Comparison of ENCODE assay signal across 8 cellular contexts in genomic region chr7:45917658-45918057, GRCh38. TPM values are rescaled to one million over a fixed set of nuclear protein-coding genes. Genes with fewer than 3 reads are reported as not detected.
A peak's percentile ranks its signal among the peaks of the same experiment; 100 is the strongest.
DNase-seq lines count a peak whose midpoint lies in the region; ATAC-seq, FAIRE-seq and TF ChIP-seq lines count a peak whose summit lies in the region.

No MANE protein-coding gene starts in this region.

- H3K9ac ChIP-seq in HCT116 (ENCODE audit: low read length): no peak overlapping the region
- H3K9ac ChIP-seq in kidney (ENCODE audit: low read length in 2 of 2): peak overlapping the region in 1 of 2 donors; percentile 55

- FAIRE-seq in kidney (lab: Jason Lieb, UNC): no peak

- POLR2A ChIA-PET in HCT116 (lab: Charles Lee): no interaction called here

- RAD21 ChIA-PET in HCT116 (lab: Charles Lee; ENCODE audit: low non-redundant PET in 1 of 2, low total read pairs in 2 of 2, uncharacterized antibody in 2 of 2, unreplicated experiment in 2 of 2): no interaction called here

- ATAC-seq in HCT116: peak; percentile 69
- ATAC-seq in HG02763 (IDR thresholded peaks at IDR 0.05; ENCODE audit: unreplicated experiment): no peak

- H3K9me2 ChIP-seq in HCT116 (ENCODE audit: insufficient read depth): no peaks in the 10 kb centered on the region

- H3K79me2 ChIP-seq in HCT116 (ENCODE audit: insufficient read depth, low read length): no peaks in the 10 kb centered on the region

- peak; percentile 84 for TF ChIP-seq RAD21 in HCT116 (IDR thresholded peaks at IDR 0.05; ENCODE audit: low read depth)

- H3K4me1 ChIP-seq in HCT116 (ENCODE audit: control insufficient read depth in 1 of 2, insufficient read depth in 2 of 2, low read length in 2 of 2) (peaks cover 3 to 24% of the 10 kb centered on the region in 2 experiments; a peak in 2 of 4 replicates), kidney (ENCODE audit: control insufficient read depth in 1 of 2, insufficient read depth in 1 of 2, low read depth in 1 of 2, low read length in 2 of 2) (peaks cover 7 to 19% of the 10 kb centered on the region in 2 donors)

- peak; percentile 74 for DNase-seq in GM12865 (ENCODE audit: low read depth)
- no peak for DNase-seq in HCT116 (ENCODE audit: low read depth, low spot score)
- DNase-seq in NCI-H1105 treated with DMSO at 0.1 percent for 48 hours (lab: John Stamatoyannopoulos, UW): peak; percentile 71
- peak; percentile 76 to 77 for DNase-seq in cardiac fibroblast (ENCODE audit: low read depth in 2 of 2)
- DNase-seq in kidney: peak; percentile 93
- DNase-seq in stimulated activated CD4-positive, alpha-beta T cell treated with anti-CD3 and anti-CD28 coated beads, Interleukin-1b, Interleukin-23, amount 100 ng/mL, for 4 hours (ENCODE audit: low read depth in 2 of 2): peak; percentile 65 to 72

- peak overlapping the region; percentile 14 for H2AFZ ChIP-seq in HCT116 (ENCODE audit: low read depth, low read length, poor library complexity, severe bottlenecking)

- H4K20me1 ChIP-seq in HCT116 (ENCODE audit: insufficient read depth): no peaks in the 10 kb centered on the region

- peak overlapping the region; percentile 46 for H3K4me2 ChIP-seq in HCT116 (ENCODE audit: low read length)

- no TSS peak for BruUV-seq in HCT116 (replicated peaks; lab: Mats Ljungman, UMichigan)

- H3K9me3 ChIP-seq in HCT116 (ENCODE audit: control insufficient read depth in 1 of 2, insufficient read depth in 1 of 2, low read depth in 1 of 2, low read length in 2 of 2) (no peaks in the 10 kb centered on the region), kidney (ENCODE audit: control insufficient read depth in 1 of 2, low read length in 2 of 2) (no peaks in the 10 kb centered on the region)

- H3K27me3 ChIP-seq in HCT116 (ENCODE audit: insufficient read depth, low read length): peaks cover 8% of the 10 kb centered on the region; the same call in 1 of the 2 replicates

- intact Hi-C loops in HCT116 (cut with micrococcal nuclease): loop anchor here (1.0 kb wide), 2 partner anchors 435 to 1263 kb away; no protein-coding TSS in a partner anchor
- intact Hi-C loops in kidney (cut with DNase I): loop anchor here (10.0 kb wide), 1 partner anchor 1257 kb away; no protein-coding TSS in a partner anchor

- TF ChIP-seq POLR2A in HCT116 (IDR thresholded peaks at IDR 0.05; ENCODE audit: borderline replicate concordance, extremely low read depth, insufficient read depth, insufficient read length): no peak

- no peaks in the 10 kb centered on the region for H3K36me3 ChIP-seq in HCT116 (ENCODE audit: control insufficient read depth in 1 of 2, insufficient read depth in 2 of 2, low read length in 2 of 2)
- H3K36me3 ChIP-seq in kidney (ENCODE audit: control insufficient read depth in 1 of 2, insufficient read depth in 2 of 2, low read length in 2 of 2): peaks cover 11 to 13% of the 10 kb centered on the region in 2 donors

- CTCF ChIA-PET in HCT116 (lab: Charles Lee): interaction anchor here (0.6 to 1.4 kb wide), 10 partner anchors 15 to 1336 kb away, joined by 3 to 12 read pairs (median 3); no protein-coding TSS in a partner anchor

- H3K27ac ChIP-seq in HCT116 (ENCODE audit: low read depth, low read length): no peak overlapping the region
- peak overlapping the region; percentile 84; the same call in 1 of the 2 replicates for H3K27ac ChIP-seq in VCaP
- H3K27ac ChIP-seq in kidney (ENCODE audit: low read depth in 2 of 2, low read length in 2 of 2): no peak overlapping the region

- no peak overlapping the region for H3K4me3 ChIP-seq in GM12865 (ENCODE audit: low read depth, low read length)
- no peak overlapping the region for H3K4me3 ChIP-seq in HCT116 (replicated peaks in 1 of 2; ENCODE audit: low read depth in 1 of 2, low read length in 2 of 2)
- no peak overlapping the region for H3K4me3 ChIP-seq in cardiac fibroblast (replicated peaks in 1 of 2; ENCODE audit: low read depth in 2 of 2, low read length in 2 of 2)
- peak overlapping the region in 1 of 2 donors; percentile 64 for H3K4me3 ChIP-seq in kidney (ENCODE audit: low read length in 2 of 2)

- TF ChIP-seq CTCF in GM12865 (IDR thresholded peaks at IDR 0.05; ENCODE audit: insufficient read depth, low read depth, low read length, missing control alignments) (peak; percentile 93), HCT116 (IDR thresholded peaks at IDR 0.05 in 2 of 3, conservative IDR thresholded peaks at IDR 0.05 in 1 of 3; ENCODE audit: borderline replicate concordance in 1 of 3, insufficient read depth in 1 of 3, low read depth in 2 of 3, low read length in 2 of 3) (peak; percentile 70 to 95 (median 91)), VCaP (conservative IDR thresholded peaks at IDR 0.05) (peak; percentile 100), cardiac fibroblast (IDR thresholded peaks at IDR 0.05; ENCODE audit: low read depth, low read length) (peak; percentile 98), kidney (IDR thresholded peaks at IDR 0.05; ENCODE audit: borderline replicate concordance, extremely low read depth, insufficient read depth) (peak; percentile 87)

TF ChIP-seq in HCT116, 20 proteins besides CTCF, POLR2A, EP300 and RAD21:
- TF ChIP-seq EZH2 (IDR thresholded peaks at IDR 0.05): no peak
- no peak for TF ChIP-seq SP1 (IDR thresholded peaks at IDR 0.05; ENCODE audit: low read depth)
- TF ChIP-seq ELF1 (IDR thresholded peaks at IDR 0.05; ENCODE audit: borderline replicate concordance, low read depth): no peak
- no peak for TF ChIP-seq YY1 (IDR thresholded peaks at IDR 0.05; ENCODE audit: extremely low read depth, insufficient replicate concordance, low read depth, low read length)
- TF ChIP-seq CBX3 (IDR thresholded peaks at IDR 0.05; ENCODE audit: low read depth): no peak
- no peak for TF ChIP-seq TCF7L2 (IDR thresholded peaks at IDR 0.05; ENCODE audit: borderline replicate concordance, extremely low read depth, insufficient read depth, insufficient read length)
- TF ChIP-seq ZNF274 (IDR thresholded peaks at IDR 0.05; ENCODE audit: low read depth, low read length): no peak
- no peak for TF ChIP-seq SIN3A (IDR thresholded peaks at IDR 0.05; ENCODE audit: low read depth)
- TF ChIP-seq SRF (IDR thresholded peaks at IDR 0.05; ENCODE audit: low read depth): no peak
- no peak for TF ChIP-seq FOSL1 (IDR thresholded peaks at IDR 0.05; ENCODE audit: low read depth)
- no peak for TF ChIP-seq EGR1 (IDR thresholded peaks at IDR 0.05; ENCODE audit: low read depth)
- TF ChIP-seq EZH2phosphoT487 (IDR thresholded peaks at IDR 0.05; ENCODE audit: borderline replicate concordance): no peak
- TF ChIP-seq ATF3 (IDR thresholded peaks at IDR 0.05): no peak
- no peak for TF ChIP-seq JUND (IDR thresholded peaks at IDR 0.05)
- TF ChIP-seq, protein P1, sequence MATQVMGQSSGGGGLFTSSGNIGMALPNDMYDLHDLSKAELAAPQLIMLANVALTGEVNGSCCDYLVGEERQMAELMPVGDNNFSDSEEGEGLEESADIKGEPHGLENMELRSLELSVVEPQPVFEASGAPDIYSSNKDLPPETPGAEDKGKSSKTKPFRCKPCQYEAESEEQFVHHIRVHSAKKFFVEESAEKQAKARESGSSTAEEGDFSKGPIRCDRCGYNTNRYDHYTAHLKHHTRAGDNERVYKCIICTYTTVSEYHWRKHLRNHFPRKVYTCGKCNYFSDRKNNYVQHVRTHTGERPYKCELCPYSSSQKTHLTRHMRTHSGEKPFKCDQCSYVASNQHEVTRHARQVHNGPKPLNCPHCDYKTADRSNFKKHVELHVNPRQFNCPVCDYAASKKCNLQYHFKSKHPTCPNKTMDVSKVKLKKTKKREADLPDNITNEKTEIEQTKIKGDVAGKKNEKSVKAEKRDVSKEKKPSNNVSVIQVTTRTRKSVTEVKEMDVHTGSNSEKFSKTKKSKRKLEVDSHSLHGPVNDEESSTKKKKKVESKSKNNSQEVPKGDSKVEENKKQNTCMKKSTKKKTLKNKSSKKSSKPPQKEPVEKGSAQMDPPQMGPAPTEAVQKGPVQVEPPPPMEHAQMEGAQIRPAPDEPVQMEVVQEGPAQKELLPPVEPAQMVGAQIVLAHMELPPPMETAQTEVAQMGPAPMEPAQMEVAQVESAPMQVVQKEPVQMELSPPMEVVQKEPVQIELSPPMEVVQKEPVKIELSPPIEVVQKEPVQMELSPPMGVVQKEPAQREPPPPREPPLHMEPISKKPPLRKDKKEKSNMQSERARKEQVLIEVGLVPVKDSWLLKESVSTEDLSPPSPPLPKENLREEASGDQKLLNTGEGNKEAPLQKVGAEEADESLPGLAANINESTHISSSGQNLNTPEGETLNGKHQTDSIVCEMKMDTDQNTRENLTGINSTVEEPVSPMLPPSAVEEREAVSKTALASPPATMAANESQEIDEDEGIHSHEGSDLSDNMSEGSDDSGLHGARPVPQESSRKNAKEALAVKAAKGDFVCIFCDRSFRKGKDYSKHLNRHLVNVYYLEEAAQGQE (IDR thresholded peaks at IDR 0.05; ENCODE audit: low read depth): no peak

RNA-seq across cellular contexts. Expression of gene IGFBP3, which starts 3.4 kb away (rescaled TPM):
- 4.1 TPM for total RNA-seq in HCT116 (2021; ENCODE audit: unreplicated experiment)
- 2.0 and 2.6 TPM in 2 replicates for polyA plus RNA-seq in HCT116 (2012)
- total RNA-seq in kidney: 193 TPM
- 50.5 TPM for polyA plus RNA-seq in kidney (ENCODE audit: insufficient read depth, low read depth, low replicate concordance)

RNA-seq across cellular contexts. Expression of gene IGFBP1, which starts 29.4 kb away (rescaled TPM):
- total RNA-seq in HCT116 (2021; ENCODE audit: unreplicated experiment) (0.20 TPM), kidney (not detected)
- not detected in 2 replicates for polyA plus RNA-seq in HCT116 (2012)
- 0.65 TPM for polyA plus RNA-seq in kidney (ENCODE audit: insufficient read depth, low read depth, low replicate concordance)

RNA-seq across cellular contexts. Expression of gene CCDC201, which starts 44.8 kb away (rescaled TPM):
- total RNA-seq in HCT116 (2021; ENCODE audit: unreplicated experiment): not detected
- 0.01 TPM in 1 of 2 replicates, not detected in the other for polyA plus RNA-seq in HCT116 (2012)
- not detected for total RNA-seq in kidney
- not detected for polyA plus RNA-seq in kidney (ENCODE audit: insufficient read depth, low read depth, low replicate concordance)

Comparison
In these comparisons a context has a peak if more than half of its experiments do, and no peak if none do; other contexts are left out.
1. RNA of gene IGFBP3, which starts 3.4 kb away (total RNA-seq): 193 TPM in kidney (single experiment); 4.1 TPM in HCT116 (single experiment); every median in the first group is over 10 times any median in the second.
2. Peak in every context shown above with its lines, with median percentiles within 50 percentile points of each other: CTCF ChIP-seq.